8 cellular contexts compared by ENCODE assay signal in genomic region chr5:126422994-126423788, GRCh38. TPM values are rescaled to one million over a fixed set of nuclear protein-coding genes. Genes with fewer than 3 reads are reported as not detected.
DNase-seq lines count a peak whose midpoint lies in the region; ATAC-seq and TF ChIP-seq lines count a peak whose summit lies in the region.

TSS of gene GRAMD2B (plus strand) at chr5:126423409. CDS start at chr5:126423607, 198 bp downstream.

- H3K27me3 ChIP-seq in PC-9 (ENCODE audit: insufficient read depth, low read depth), result no peaks in the 10 kb centered on the region

- H3F3A ChIP-seq in PC-9 (ENCODE audit: insufficient read depth, low read depth), result peaks cover 5% of the 10 kb centered on the region; the same call in 1 of the 2 replicates

- no peak for DNase-seq in CD14-positive monocyte (ENCODE audit: low spot score)
- peak; percentile 88 to 90 for DNase-seq in PC-9
- DNase-seq in activated effector memory CD4-positive, alpha-beta T cell treated with anti-CD3 and anti-CD28 coated beads, Interleukin-2, amount 50 U/mL, for 16 hours, result peak; percentile 87
- DNase-seq in fibroblast of the conjunctiva (ENCODE audit: low read depth), result peak; percentile 70
- peak; percentile 70 for DNase-seq in stimulated activated naive CD8-positive, alpha-beta T cell treated with anti-CD3 and anti-CD28 coated beads, Interleukin-15, Interleukin-2, amounts not matched to agents 100 U/mL and 50 U/mL, for 24 hours

- H2AFZ ChIP-seq in PC-9, result peak within 1 kb of the TSS; percentile 90

- no TSS peak for BruUV-seq in PC-9 (replicated peaks; lab: Mats Ljungman, UMichigan)

- H3K4me1 Mint-ChIP-seq in CD14-positive monocyte, result peaks cover 16% of the 10 kb centered on the region
- peaks cover 24% of the 10 kb centered on the region for H3K4me1 Mint-ChIP-seq in nephron

- peaks cover 39% of the 10 kb centered on the region for H3K79me2 ChIP-seq in PC-9 (ENCODE audit: low read depth)

- TF ChIP-seq CTCF in CD14-positive monocyte (IDR thresholded peaks at IDR 0.05) (no peak), PC-9 (conservative IDR thresholded peaks at IDR 0.05) (no peak), nephron (IDR thresholded peaks at IDR 0.05; ENCODE audit: unreplicated experiment in 3 of 3) (no peak)

- peak; percentile 87 for ATAC-seq in GM19397 (IDR thresholded peaks at IDR 0.05; ENCODE audit: unreplicated experiment)
- ATAC-seq in HG03565 (IDR thresholded peaks at IDR 0.05; ENCODE audit: unreplicated experiment), result peak; percentile 76
- ATAC-seq in stimulated activated naive CD8-positive, alpha-beta T cell treated with anti-CD3 and anti-CD28 coated beads, Interleukin-15, Interleukin-2, amounts not matched to agents 100 U/mL and 50 U/mL, for 24 hours, result peak; percentile 91

- H3K36me3 ChIP-seq in PC-9 (ENCODE audit: low read depth), result no peaks in the 10 kb centered on the region

- intact Hi-C loops in CD14-positive monocyte (cut with micrococcal nuclease), result no loop called here
- intact Hi-C loops in PC-9 (cut with micrococcal nuclease; ENCODE audit: unreplicated experiment), result loop anchor here (1.0 to 5.0 kb wide), 6 partner anchors 24 to 172 kb away; partner anchors contain the start of gene ALDH7A1

- peaks cover 26% of the 10 kb centered on the region for H3K4me1 ChIP-seq in PC-9 (replicated peaks; ENCODE audit: insufficient read depth)

- H3K9me3 Mint-ChIP-seq in CD14-positive monocyte (peaks cover 0 to 9% (median 4%) of the 10 kb centered on the region in 7 donors), nephron (no peaks in the 10 kb centered on the region)

- peak within 1 kb of the TSS; percentile 67 for H3K4me3 ChIP-seq in PC-9

- no peaks in the 10 kb centered on the region for H3K9me2 ChIP-seq in PC-9 (ENCODE audit: insufficient read depth)

- H3K9me3 ChIP-seq in PC-9 (ENCODE audit: insufficient read depth, low read depth), result no peaks in the 10 kb centered on the region

- H3K36me3 Mint-ChIP-seq in CD14-positive monocyte, result no peaks in the 10 kb centered on the region
- H3K36me3 Mint-ChIP-seq in nephron (ENCODE audit: low read depth), result no peaks in the 10 kb centered on the region

- CTCF ChIA-PET in PC-9 (lab: Charles Lee), result interaction anchor here (0.6 to 0.9 kb wide), 3 partner anchors 50 to 72 kb away, joined by 3 read pairs; no protein-coding TSS in a partner anchor

- H3K27ac Mint-ChIP-seq in CD14-positive monocyte (peak within 1 kb of the TSS; percentile 79 to 94 (median 88)), nephron (peak within 1 kb of the TSS; percentile 87 to 93 (median 90))

- peak within 1 kb of the TSS; percentile 60 for H3K27ac ChIP-seq in PC-9

- H3K27me3 Mint-ChIP-seq in CD14-positive monocyte (ENCODE audit: low read depth in 3 of 3) (peaks cover 0 to 4% (median 2%) of the 10 kb centered on the region in 3 donors), nephron (ENCODE audit: low read depth) (no peaks in the 10 kb centered on the region)

- H4K20me1 ChIP-seq in PC-9 (ENCODE audit: insufficient read depth), result no peaks in the 10 kb centered on the region

- POLR2A ChIA-PET in PC-9 (lab: Charles Lee; ENCODE audit: unreplicated experiment), result interaction anchor here (0.5 to 1.0 kb wide), 5 partner anchors 19 to 58 kb away, joined by 3 to 7 read pairs (median 3); no protein-coding TSS in a partner anchor

- peak within 1 kb of the TSS; percentile 93 for H3K4me2 ChIP-seq in PC-9

- H3K4me3 Mint-ChIP-seq in CD14-positive monocyte, result peak within 1 kb of the TSS; percentile 84 to 96
- H3K4me3 Mint-ChIP-seq in nephron, result peak within 1 kb of the TSS; percentile 88 to 91 (median 91)

RNA-seq across cellular contexts. Expression of gene GRAMD2B, which starts in this region (rescaled TPM):
- 1 to 10 TPM; 1.1 to 1.2 TPM for polyA plus RNA-seq in CD14-positive monocyte
- 10.0 and 11.7 TPM in 2 replicates for total RNA-seq in PC-9 (2021)
